Comparison of ENCODE assay signal across 8 cellular contexts in genomic region chr7:128939075-128939860, GRCh38. TPM values are rescaled to one million over a fixed set of nuclear protein-coding genes. Genes with fewer than 3 reads are reported as not detected.
DNase-seq lines count a peak whose midpoint lies in the region; ATAC-seq and TF ChIP-seq lines count a peak whose summit lies in the region.

No MANE protein-coding gene starts in this region.

- ATAC-seq in T-helper 17 cell (peak; percentile 81), upper lobe of left lung (ENCODE audit: low FRiP score in 2 of 2) (peak; percentile 50 to 52), GM19324 (IDR thresholded peaks at IDR 0.05; ENCODE audit: low FRiP score, unreplicated experiment) (no peak)

- no peaks in the 10 kb centered on the region for H3K36me3 ChIP-seq in upper lobe of left lung

- H3K4me3 ChIP-seq in upper lobe of left lung, result peak overlapping the region in 3 of 4 donors; percentile 58 to 66 (median 65)

- H3K36me3 Mint-ChIP-seq in T-helper 17 cell (ENCODE audit: low read depth), result peaks cover 4% of the 10 kb centered on the region
- H3K36me3 Mint-ChIP-seq in immature natural killer cell, result peaks cover 0 to under 1% (median 0%) of the 10 kb centered on the region in 3 donors

- no peak for TF ChIP-seq EP300 in upper lobe of left lung (IDR thresholded peaks at IDR 0.05)

- H3K27ac ChIP-seq in upper lobe of left lung, result peak overlapping the region; percentile 68 to 88 (median 78)

- peak; percentile 68 for DNase-seq in activated effector memory CD4-positive, alpha-beta T cell treated with anti-CD3 and anti-CD28 coated beads, Interleukin-2, amount 50 U/mL, for 16 hours
- DNase-seq in activated effector memory CD4-positive, alpha-beta T cell treated with Interleukin-2 at 50 U/mL for 16 hours, result no peak
- DNase-seq in T-helper 17 cell (no peak), immature natural killer cell (no peak), upper lobe of left lung (peak in 1 of 2 donors; percentile 65), NCI-H2171 (lab: John Stamatoyannopoulos, UW) (no peak), NCI-H446 treated with DMSO at 0.1 percent for 48 hours (lab: John Stamatoyannopoulos, UW) (no peak)

- H3K9me3 ChIP-seq in T-helper 17 cell (ENCODE audit: control insufficient read depth, low read length, poor library complexity, severe bottlenecking) (no peaks in the 10 kb centered on the region), upper lobe of left lung (no peaks in the 10 kb centered on the region)

- H3K27me3 ChIP-seq in upper lobe of left lung, result no peaks in the 10 kb centered on the region

- no peak for TF ChIP-seq CTCF in upper lobe of left lung (IDR thresholded peaks at IDR 0.05)

- TF ChIP-seq POLR2A in upper lobe of left lung (IDR thresholded peaks at IDR 0.05), result peak in 1 of 4 donors; percentile 52

- peaks cover 14 to 34% (median 15%) of the 10 kb centered on the region in 4 donors for H3K4me1 ChIP-seq in upper lobe of left lung

- peaks cover 28% of the 10 kb centered on the region for H3K4me1 Mint-ChIP-seq in T-helper 17 cell
- peaks cover 39 to 40% of the 10 kb centered on the region in 2 donors for H3K4me1 Mint-ChIP-seq in immature natural killer cell

- peak overlapping the region; percentile 95 for H3K27ac Mint-ChIP-seq in T-helper 17 cell
- peak overlapping the region; percentile 35 to 88 (median 83) for H3K27ac Mint-ChIP-seq in immature natural killer cell

- H3K9me3 Mint-ChIP-seq in immature natural killer cell, result no peaks in the 10 kb centered on the region

- H3K27me3 Mint-ChIP-seq in T-helper 17 cell (no peaks in the 10 kb centered on the region), immature natural killer cell (ENCODE audit: low read depth in 3 of 3) (peaks cover 0 to 9% (median 4%) of the 10 kb centered on the region in 3 donors)

- WGBS in upper lobe of left lung, 2 donors, result 56 to 80% methylated on average over 1 to 7 of the region's 7 CpGs

- peak overlapping the region; percentile 99 for H3K4me3 Mint-ChIP-seq in T-helper 17 cell
- peak overlapping the region; percentile 77 to 99 (median 93) for H3K4me3 Mint-ChIP-seq in immature natural killer cell

RNA-seq across cellular contexts. Expression of gene IRF5, which starts 1.5 kb away (rescaled TPM):
- 10 to 100 TPM; 12.5 to 13.6 TPM for total RNA-seq in T-helper 17 cell
- 10 to 100 TPM; 14.2 to 31.7 (median 25.6) TPM for polyA plus RNA-seq in immature natural killer cell
- 10 to 100 TPM; 10.7 to 83.8 (median 45.8) TPM for total RNA-seq in upper lobe of left lung

RNA-seq across cellular contexts. Expression of gene KCP, which starts 28.8 kb away (rescaled TPM):
- 1 to 10 TPM in 1 of 2 donors, under 1 TPM in 1; 0.23 to 1.2 TPM for total RNA-seq in T-helper 17 cell
- under 1 TPM in 1 of 3 donors, not detected in 2; 0.16 TPM for polyA plus RNA-seq in immature natural killer cell
- 1 to 10 TPM in 3 of 6 donors, under 1 TPM in 2, not detected in 1; 0.15 to 2.1 (median 1.1) TPM for total RNA-seq in upper lobe of left lung
